Comparison of ENCODE assay signal across 15 cellular contexts in genomic region chr2:237721828-237722227, GRCh38.
DNase-seq lines count a peak whose midpoint lies in the region; ATAC-seq and TF ChIP-seq lines count a peak whose summit lies in the region.
"Had no signal": no experiment of that assay in that cellular context is flagged by ENCODE, and none has a peak within 500 bp of the region (broad histone marks: within the 10 kb centered on the region; RNA-seq: fewer than 3 reads in every experiment).

No MANE protein-coding gene starts in this region.

- no peak overlapping the region for H3K4me3 Mint-ChIP-seq in activated CD4-positive, alpha-beta T cell treated with anti-CD3 and anti-CD28 coated beads for 36 hours
- no peak overlapping the region for H3K4me3 Mint-ChIP-seq in activated CD8-positive, alpha-beta T cell treated with anti-CD3 and anti-CD28 coated beads for 36 hours
- no peak overlapping the region for H3K4me3 Mint-ChIP-seq in immature natural killer cell

- H3K9me3 ChIP-seq in skeletal muscle tissue (ENCODE audit: control insufficient read depth in 3 of 3, low read length in 3 of 3): no peaks in the 10 kb centered on the region
- no peaks in the 10 kb centered on the region for H3K9me3 ChIP-seq in GM23248 (ENCODE audit: low read depth)
- H3K9me3 ChIP-seq: adrenal gland, thoracic aorta had no signal

- no peaks in the 10 kb centered on the region for H3K27me3 ChIP-seq in skeletal muscle tissue (ENCODE audit: control insufficient read depth in 3 of 3, insufficient read depth in 3 of 3, low read length in 3 of 3)
- no peaks in the 10 kb centered on the region for H3K27me3 ChIP-seq in GM23248 (replicated peaks; ENCODE audit: insufficient read depth)
- H3K27me3 ChIP-seq: adrenal gland had no signal

- H3K4me3 ChIP-seq in skeletal muscle tissue (ENCODE audit: low read length in 3 of 3) (no peak overlapping the region), GM23248 (no peak overlapping the region), coronary artery (no peak overlapping the region)
- H3K4me3 ChIP-seq: adrenal gland, thoracic aorta had no signal

- DNase-seq in activated CD4-positive, alpha-beta T cell treated with anti-CD3 and anti-CD28 coated beads for 36 hours: no peak
- no peak for DNase-seq in activated CD4-positive, alpha-beta T cell treated with anti-CD3 and anti-CD28 coated beads for 1 hour
- DNase-seq in activated CD8-positive, alpha-beta T cell treated with anti-CD3 and anti-CD28 coated beads for 36 hours: no peak
- DNase-seq in immature natural killer cell (no peak), GM23248 (no peak), NCI-H1417 (lab: John Stamatoyannopoulos, UW) (no peak), coronary artery (ENCODE audit: low spot score) (no peak)
- DNase-seq: effector CD4-positive, alpha-beta T cell; foreskin melanocyte; NCI-H1105 treated with DMSO at 0.1 percent for 48 hours; stimulated activated CD4-positive, alpha-beta T cell treated with anti-CD3 and anti-CD28 coated beads, Interleukin-12 subunit alpha, Interleukin-12 subunit beta, amount 100 ng/mL, for 4 hours; T-helper 9 cell had no signal

- H3K27ac Mint-ChIP-seq in activated CD4-positive, alpha-beta T cell treated with anti-CD3 and anti-CD28 coated beads for 36 hours: peak overlapping the region; percentile 11
- H3K27ac Mint-ChIP-seq in activated CD8-positive, alpha-beta T cell treated with anti-CD3 and anti-CD28 coated beads for 36 hours: peak overlapping the region; percentile 18
- H3K27ac Mint-ChIP-seq in immature natural killer cell: peak overlapping the region; percentile 32 to 79 (median 68)

- peak overlapping the region in 2 of 3 donors; percentile 43 to 47 for H3K9ac ChIP-seq in skeletal muscle tissue (ENCODE audit: low read depth in 1 of 3, low read length in 3 of 3)
- H3K9ac ChIP-seq in GM23248: no peak overlapping the region

- H3K27me3 Mint-ChIP-seq in activated CD4-positive, alpha-beta T cell treated with anti-CD3 and anti-CD28 coated beads for 36 hours: no peaks in the 10 kb centered on the region
- H3K27me3 Mint-ChIP-seq in activated CD8-positive, alpha-beta T cell treated with anti-CD3 and anti-CD28 coated beads for 36 hours: no peaks in the 10 kb centered on the region
- peaks cover 0 to 14% (median 9%) of the 10 kb centered on the region in 3 donors for H3K27me3 Mint-ChIP-seq in immature natural killer cell (ENCODE audit: low read depth in 3 of 3)

- H3K4me1 ChIP-seq in skeletal muscle tissue (ENCODE audit: control insufficient read depth in 3 of 3, insufficient read depth in 3 of 3, low read length in 3 of 3) (peaks cover 56 to 66% (median 64%) of the 10 kb centered on the region in 3 donors), GM23248 (ENCODE audit: insufficient read depth) (peaks cover 34% of the 10 kb centered on the region)

- WGBS in GM23248 (ENCODE audit: low coverage in 1 of 2, low lambda C conversion rate in 2 of 2, missing lambda C conversion rate in 2 of 2), 2 experiments: 88 to 93% methylated on average over 8 of the region's 8 CpGs

- H3K36me3 ChIP-seq in skeletal muscle tissue (ENCODE audit: control insufficient read depth in 3 of 3, insufficient read depth in 3 of 3, low read length in 3 of 3) (peaks cover 0 to 22% (median 21%) of the 10 kb centered on the region in 3 donors), GM23248 (ENCODE audit: low read depth) (peaks cover 11% of the 10 kb centered on the region; the same call in 1 of the 2 replicates)
- H3K36me3 ChIP-seq: adrenal gland had no signal

- H3K4me1 Mint-ChIP-seq in activated CD4-positive, alpha-beta T cell treated with anti-CD3 and anti-CD28 coated beads for 36 hours: peaks cover 50% of the 10 kb centered on the region
- peaks cover 59% of the 10 kb centered on the region for H3K4me1 Mint-ChIP-seq in activated CD8-positive, alpha-beta T cell treated with anti-CD3 and anti-CD28 coated beads for 36 hours (ENCODE audit: low read depth)
- H3K4me1 Mint-ChIP-seq in immature natural killer cell: peaks cover 61 to 95% of the 10 kb centered on the region in 2 donors

- peaks cover 39% of the 10 kb centered on the region for H3K36me3 Mint-ChIP-seq in activated CD4-positive, alpha-beta T cell treated with anti-CD3 and anti-CD28 coated beads for 36 hours (ENCODE audit: low read depth)
- peaks cover 45% of the 10 kb centered on the region for H3K36me3 Mint-ChIP-seq in activated CD8-positive, alpha-beta T cell treated with anti-CD3 and anti-CD28 coated beads for 36 hours (ENCODE audit: low read depth)
- peaks cover 0 to 14% (median 5%) of the 10 kb centered on the region in 3 donors for H3K36me3 Mint-ChIP-seq in immature natural killer cell

- in situ Hi-C loops in GM23248 (cut with MboI): no loop called here

- H4K20me1 ChIP-seq in GM23248 (ENCODE audit: insufficient read depth): no peaks in the 10 kb centered on the region

- ATAC-seq in activated CD4-positive, alpha-beta T cell treated with anti-CD3 and anti-CD28 coated beads for 36 hours: no peak
- ATAC-seq in activated CD8-positive, alpha-beta T cell treated with anti-CD3 and anti-CD28 coated beads for 36 hours: no peak

- no peak for TF ChIP-seq CTCF in activated CD8-positive, alpha-beta T cell treated with anti-CD3 and anti-CD28 coated beads for 36 hours (IDR thresholded peaks at IDR 0.05)
- TF ChIP-seq CTCF in coronary artery (IDR thresholded peaks at IDR 0.05): no peak

- CTCF ChIA-PET in activated CD4-positive, alpha-beta T cell treated with anti-CD3 and anti-CD28 coated beads for 36 hours (lab: Charles Lee): interaction anchor here (0.6 to 0.9 kb wide), 2 partner anchors 24 to 168 kb away, joined by 3 read pairs; no protein-coding TSS in a partner anchor
- CTCF ChIA-PET in activated CD8-positive, alpha-beta T cell treated with anti-CD3 and anti-CD28 coated beads for 36 hours (lab: Charles Lee): interaction anchor here (0.9 to 2.7 kb wide), 3 partner anchors 24 to 209 kb away, joined by 3 to 11 read pairs (median 4); no protein-coding TSS in a partner anchor

- H2AFZ ChIP-seq in GM23248: no peak overlapping the region

- POLR2A ChIA-PET in activated CD4-positive, alpha-beta T cell treated with anti-CD3 and anti-CD28 coated beads for 36 hours (lab: Charles Lee): no interaction called here
- POLR2A ChIA-PET in activated CD8-positive, alpha-beta T cell treated with anti-CD3 and anti-CD28 coated beads for 36 hours (lab: Charles Lee): interaction anchor here (1.4 to 1.8 kb wide), 2 partner anchors 9 to 14 kb away, joined by 4 read pairs; no protein-coding TSS in a partner anchor

- no peak overlapping the region for H3K4me2 ChIP-seq in GM23248 (ENCODE audit: unreplicated experiment)

- intact Hi-C loops in activated CD4-positive, alpha-beta T cell treated with anti-CD3 and anti-CD28 coated beads for 36 hours (cut with DNase I, micrococcal nuclease): no loop called here
- intact Hi-C loops in activated CD8-positive, alpha-beta T cell treated with anti-CD3 and anti-CD28 coated beads for 36 hours (cut with micrococcal nuclease): no loop called here

- 0 out of 2 replicates have a peak, but pooled peaks cover 5% of the 10 kb centered on the region for H3F3A ChIP-seq in GM23248 (ENCODE audit: insufficient read depth)

- H3K9me3 Mint-ChIP-seq in activated CD4-positive, alpha-beta T cell treated with anti-CD3 and anti-CD28 coated beads for 36 hours (ENCODE audit: low read depth): no peaks in the 10 kb centered on the region
- no peaks in the 10 kb centered on the region for H3K9me3 Mint-ChIP-seq in activated CD8-positive, alpha-beta T cell treated with anti-CD3 and anti-CD28 coated beads for 36 hours
- no peaks in the 10 kb centered on the region for H3K9me3 Mint-ChIP-seq in immature natural killer cell

- H3K9me2 ChIP-seq in GM23248 (ENCODE audit: insufficient read depth): no peaks in the 10 kb centered on the region

- H3K27ac ChIP-seq in skeletal muscle tissue (ENCODE audit: low read depth, low read length) (peak overlapping the region; percentile 71), GM23248 (no peak overlapping the region), coronary artery (no peak overlapping the region)

- H3K79me2 ChIP-seq in GM23248 (ENCODE audit: insufficient read depth): peaks cover 100% of the 10 kb centered on the region

Comparison
In these comparisons a context has a peak if more than half of its experiments do, and no peak if none do; other contexts are left out.
1. H3K27ac Mint-ChIP-seq: peak in every context shown above with its lines; median percentile 68 in immature natural killer cell; 18 in activated CD8-positive, alpha-beta T cell treated with anti-CD3 and anti-CD28 coated beads for 36 hours; 11 in activated CD4-positive, alpha-beta T cell treated with anti-CD3 and anti-CD28 coated beads for 36 hours.